8 cellular contexts compared by ENCODE assay signal in the genomic region with DNA sequence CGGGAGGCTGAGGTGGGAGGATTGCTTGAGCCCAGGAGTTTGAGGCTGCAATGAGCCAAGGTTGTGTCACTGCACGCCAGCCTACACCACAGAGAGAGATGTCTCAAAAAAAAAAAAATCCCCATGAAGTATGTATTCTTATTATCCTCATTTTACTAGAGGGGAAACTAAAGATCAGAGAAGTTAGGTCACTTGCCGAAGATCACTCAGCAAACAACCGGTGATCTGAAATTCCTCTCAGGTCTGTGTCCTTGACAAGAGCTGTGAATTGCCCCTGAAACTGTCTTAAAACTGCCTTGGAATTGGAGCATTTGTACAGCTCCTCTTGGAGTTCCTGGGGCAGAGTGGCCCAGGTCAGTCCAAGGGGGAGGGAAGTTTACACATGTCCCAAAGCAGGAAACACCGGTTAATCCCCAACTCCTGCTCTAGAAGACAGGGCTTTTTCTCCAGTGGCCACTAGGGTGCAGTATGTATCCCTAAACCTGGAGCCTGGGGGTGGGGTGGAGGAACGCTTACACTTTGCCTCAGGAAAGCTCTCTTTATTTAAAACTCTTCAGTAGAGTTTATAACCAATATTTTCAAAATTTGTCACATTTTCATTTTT. TPM values are rescaled to one million over a fixed set of nuclear protein-coding genes. Genes with fewer than 3 reads are reported as not detected.
A peak's percentile ranks its signal among the peaks of the same experiment; 100 is the strongest.
DNase-seq lines count a peak whose midpoint lies in the region; ATAC-seq and TF ChIP-seq lines count a peak whose summit lies in the region.

No MANE protein-coding gene starts in this region.

- no peak overlapping the region for H3K9ac ChIP-seq in PC-3 (ENCODE audit: low read length)

- H3K9me3 Mint-ChIP-seq in activated T-cell treated with anti-CD3 and anti-CD28 coated beads, Interleukin-2, amount 50 U/mL, for 72 hours = no peaks in the 10 kb centered on the region
- H3K9me3 Mint-ChIP-seq in nephron progenitor cell = no peaks in the 10 kb centered on the region

- H3K9me3 ChIP-seq in PC-3 (ENCODE audit: low read length) = no peaks in the 10 kb centered on the region

- no peaks in the 10 kb centered on the region for H4K20me1 ChIP-seq in PC-3 (ENCODE audit: low read length)

- BruUV-seq in PC-3 (replicated peaks; lab: Mats Ljungman, UMichigan) = no TSS peak

- peak; percentile 90 for ATAC-seq in PC-3
- peak; percentile 72 to 82 for ATAC-seq in activated T-cell treated with anti-CD3 and anti-CD28 coated beads, Interleukin-2, amount 50 U/mL, for 72 hours (replicated peaks in 1 of 2)

- H2AFZ ChIP-seq in PC-3 (ENCODE audit: low read length) = no peak overlapping the region

- no peaks in the 10 kb centered on the region for H3K9me2 ChIP-seq in PC-3 (replicated peaks; ENCODE audit: low read length)

- peak overlapping the region; percentile 34 for H3K27ac Mint-ChIP-seq in activated T-cell treated with anti-CD3 and anti-CD28 coated beads, Interleukin-2, amount 50 U/mL, for 72 hours
- peak overlapping the region; percentile 99 for H3K27ac Mint-ChIP-seq in nephron progenitor cell

- H3K4me2 ChIP-seq in PC-3 (ENCODE audit: low read length) = no peak overlapping the region

- H3K27me3 Mint-ChIP-seq in activated T-cell treated with anti-CD3 and anti-CD28 coated beads, Interleukin-2, amount 50 U/mL, for 72 hours (ENCODE audit: low read depth) = no peaks in the 10 kb centered on the region
- H3K27me3 Mint-ChIP-seq in nephron progenitor cell (ENCODE audit: low read depth, poor library complexity) = peaks cover 4% of the 10 kb centered on the region

- TF ChIP-seq CTCF in PC-3 (conservative IDR thresholded peaks at IDR 0.05; ENCODE audit: low read depth, low read length) (peak; percentile 78), nephron progenitor cell (IDR thresholded peaks at IDR 0.05) (peak; percentile 86)

- H3K27ac ChIP-seq in PC-3 (ENCODE audit: low read length) = no peak overlapping the region

- H3K4me3 ChIP-seq in PC-3 (ENCODE audit: low read length) = no peak overlapping the region

- DNase-seq in SIG-M5 treated with dmso at 0.1 percent for 504 hours (lab: John Stamatoyannopoulos, UW; ENCODE audit: unreplicated experiment) (peak; percentile 79), SIG-M5 (lab: John Stamatoyannopoulos, UW) (no peak), HT1080 (ENCODE audit: low read depth) (peak; percentile 67), PC-3 (peak; percentile 79), fibroblast of peridontal ligament (ENCODE audit: extremely low read depth) (peak; percentile 80), nephron progenitor cell (peak; percentile 73)
- DNase-seq in activated T-cell treated with anti-CD3 and anti-CD28 coated beads, Interleukin-2, amount 50 U/mL, for 72 hours = peak; percentile 67 to 70
- DNase-seq in stimulated activated naive CD4-positive, alpha-beta T cell treated with Interleukin-2 at 50 U/mL for 16 hours (lab: John Stamatoyannopoulos, UW) = peak; percentile 56

- peaks cover 13% of the 10 kb centered on the region for H3K4me1 Mint-ChIP-seq in activated T-cell treated with anti-CD3 and anti-CD28 coated beads, Interleukin-2, amount 50 U/mL, for 72 hours (ENCODE audit: low read depth)
- peaks cover 62% of the 10 kb centered on the region for H3K4me1 Mint-ChIP-seq in nephron progenitor cell

- peaks cover 9% of the 10 kb centered on the region; the same call in 1 of the 2 replicates for H3K4me1 ChIP-seq in PC-3 (ENCODE audit: insufficient read depth, low read length)

- no peaks in the 10 kb centered on the region for H3K79me2 ChIP-seq in PC-3 (ENCODE audit: low read length)

- no peaks in the 10 kb centered on the region for H3K27me3 ChIP-seq in PC-3 (ENCODE audit: low read length)

- peaks cover 2 to 4% of the 10 kb centered on the region in 2 donors for H3K36me3 Mint-ChIP-seq in activated T-cell treated with anti-CD3 and anti-CD28 coated beads, Interleukin-2, amount 50 U/mL, for 72 hours (ENCODE audit: insufficient read depth in 2 of 2)
- H3K36me3 Mint-ChIP-seq in nephron progenitor cell (ENCODE audit: low read depth) = peaks cover 5% of the 10 kb centered on the region

- peak overlapping the region in 1 of 2 donors; percentile 24 for H3K4me3 Mint-ChIP-seq in activated T-cell treated with anti-CD3 and anti-CD28 coated beads, Interleukin-2, amount 50 U/mL, for 72 hours
- peak overlapping the region; percentile 65 for H3K4me3 Mint-ChIP-seq in nephron progenitor cell

- intact Hi-C loops in PC-3 (cut with micrococcal nuclease) = no loop called here

- POLR2A ChIA-PET in PC-3 (lab: Charles Lee; ENCODE audit: unreplicated experiment) = no interaction called here

- H3F3A ChIP-seq in PC-3 (ENCODE audit: low read length, unreplicated experiment) = no peaks in the 10 kb centered on the region

- peaks cover 4% of the 10 kb centered on the region; the same call in 1 of the 2 replicates for H3K36me3 ChIP-seq in PC-3 (ENCODE audit: low read depth, low read length)

- CTCF ChIA-PET in PC-3 (lab: Charles Lee) = interaction anchor here (0.5 to 2.7 kb wide), 9 partner anchors 20 to 723 kb away, joined by 3 to 12 read pairs (median 4); a partner anchor contains a TSS

RNA-seq across cellular contexts. Expression of a gene that starts 27.6 kb away (rescaled TPM):
- total RNA-seq in HT1080 (2014; rRNA removed; shearing (Covaris generic)) = not detected in 2 replicates
- not detected in 2 replicates for polyA plus RNA-seq in HT1080 (2015; cell fraction: cytosol; rRNA removed)
- not detected in 2 replicates for polyA plus RNA-seq in HT1080 (2015; cell fraction: nucleus; rRNA removed)
- not detected in 2 replicates for total RNA-seq in PC-3 (2014; rRNA removed)
- not detected for total RNA-seq in activated T-cell treated with anti-CD3 and anti-CD28 coated beads, Interleukin-2, amount 50 U/mL, for 72 hours
